Comparison of ENCODE assay signal across 17 cellular contexts in the genomic region with DNA sequence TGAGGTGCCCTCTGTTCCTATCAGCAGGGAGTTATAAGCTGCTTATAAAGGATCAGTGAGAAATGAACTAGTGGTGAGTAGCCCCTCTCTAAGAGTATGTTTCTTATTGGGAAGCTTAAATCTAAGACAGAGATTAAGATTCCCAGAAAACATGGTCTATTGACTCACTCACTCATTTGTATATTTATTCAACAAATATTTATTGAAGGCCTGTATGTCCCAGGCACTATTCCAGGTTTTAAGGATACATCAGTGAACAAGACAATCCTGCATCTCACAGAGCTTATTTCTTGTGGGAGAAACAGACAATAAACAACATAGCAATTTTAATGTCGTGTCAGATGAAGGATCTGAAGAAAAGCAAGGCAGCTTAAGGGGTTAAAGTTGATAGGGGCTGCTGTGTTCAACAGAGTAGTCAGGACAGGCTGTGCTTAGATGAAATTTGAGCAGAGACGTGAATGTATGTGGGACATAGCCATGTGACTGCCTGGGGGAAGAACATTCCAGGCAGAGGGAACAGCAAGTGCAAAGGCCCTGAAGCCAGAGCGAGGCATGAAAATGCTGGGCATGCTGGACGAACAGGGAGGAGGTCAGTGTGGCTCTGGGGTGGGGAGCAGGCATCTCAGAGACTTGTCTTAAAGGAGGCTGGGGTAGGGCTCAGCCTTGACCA. TPM values are rescaled to one million over a fixed set of nuclear protein-coding genes. Genes with fewer than 3 reads are reported as not detected.
DNase-seq lines count a peak whose midpoint lies in the region; ATAC-seq, FAIRE-seq and TF ChIP-seq lines count a peak whose summit lies in the region.
"Had no signal": no experiment of that assay in that cellular context is flagged by ENCODE, and none has a peak within 500 bp of the region (broad histone marks: within the 10 kb centered on the region; RNA-seq: fewer than 3 reads in every experiment).

No MANE protein-coding gene starts in this region.

- no peak for FAIRE-seq in GM19239 (lab: Jason Lieb, UNC)
- FAIRE-seq: A204.1, frontal cortex had no signal

- no peaks in the 10 kb centered on the region for H3K79me2 ChIP-seq in fibroblast of lung (ENCODE audit: control insufficient read depth, insufficient read depth, low read length)

- H3K4me3 ChIP-seq in RWPE2 (ENCODE audit: severe bottlenecking) (no peak overlapping the region), fibroblast of lung (replicated peaks in 1 of 4; ENCODE audit: control extremely low read depth in 1 of 4, insufficient read depth in 1 of 4, low read depth in 3 of 4, low read length in 4 of 4) (peak overlapping the region in 1 of 4 experiments; percentile 63), ascending aorta (no peak overlapping the region)

- no peak overlapping the region for H3K9ac ChIP-seq in fibroblast of lung (ENCODE audit: insufficient read depth, low read length)

- TF ChIP-seq CTCF in RWPE2 (IDR thresholded peaks at IDR 0.05; ENCODE audit: poor library complexity, severe bottlenecking) (no peak), fibroblast of lung (conservative IDR thresholded peaks at IDR 0.05 in 1 of 2, IDR thresholded peaks at IDR 0.05 in 1 of 2; ENCODE audit: low read depth in 1 of 2, low read length in 2 of 2) (no peak), ascending aorta (IDR thresholded peaks at IDR 0.05) (no peak)

- H3K27ac ChIP-seq in RWPE2 (ENCODE audit: poor library complexity, severe bottlenecking) (peak overlapping the region; percentile 95), fibroblast of lung (ENCODE audit: insufficient read depth, low read length) (peak overlapping the region; percentile 23), ascending aorta (no peak overlapping the region)
- H3K27ac ChIP-seq: neutrophil had no signal

- H3K27ac Mint-ChIP-seq in activated CD4-positive, alpha-beta T cell treated with anti-CD3 and anti-CD28 coated beads, Interleukin-2, amount 10 ng/mL, durations not matched to agents 7 days and 5 days, result no peak overlapping the region

- POLR2A ChIA-PET in activated CD4-positive, alpha-beta T cell treated with anti-CD3 and anti-CD28 coated beads, Interleukin-2, amount 10 ng/mL, durations not matched to agents 7 days and 5 days (lab: Charles Lee), result no interaction called here

- no peaks in the 10 kb centered on the region for H3K27me3 ChIP-seq in RWPE2 (ENCODE audit: insufficient read depth, poor library complexity, severe bottlenecking)
- no peaks in the 10 kb centered on the region for H3K27me3 ChIP-seq in fibroblast of lung (ENCODE audit: control insufficient read depth, insufficient read depth, low read length)
- H3K27me3 ChIP-seq in ascending aorta, result no peaks in the 10 kb centered on the region

- no peaks in the 10 kb centered on the region for H4K20me1 ChIP-seq in fibroblast of lung (ENCODE audit: control insufficient read depth, extremely low read depth, insufficient read depth, low read length)

- no peaks in the 10 kb centered on the region for H3K36me3 ChIP-seq in RWPE2 (ENCODE audit: low read depth)
- H3K36me3 ChIP-seq in fibroblast of lung (ENCODE audit: control insufficient read depth, insufficient read depth, low read length), result no peaks in the 10 kb centered on the region
- H3K36me3 ChIP-seq in ascending aorta, result no peaks in the 10 kb centered on the region
- H3K36me3 ChIP-seq: neutrophil had no signal

- H3K4me2 ChIP-seq in fibroblast of lung (ENCODE audit: extremely low read depth, insufficient read depth, low read length), result no peak overlapping the region

- H3K9me3 Mint-ChIP-seq in activated CD4-positive, alpha-beta T cell treated with anti-CD3 and anti-CD28 coated beads, Interleukin-2, amount 10 ng/mL, durations not matched to agents 7 days and 5 days, result no peaks in the 10 kb centered on the region

- no peak for DNase-seq in activated CD4-positive, alpha-beta T cell treated with anti-CD3 and anti-CD28 coated beads, Interleukin-2, amount 10 ng/mL, durations not matched to agents 7 days and 5 days
- DNase-seq in activated CD4-positive, alpha-beta T cell treated with anti-CD3 and anti-CD28 coated beads, Interleukin-2, amount 50 U/mL, for 1 hour, result no peak
- no peak for DNase-seq in RWPE2 (ENCODE audit: low spot score)
- DNase-seq in fibroblast of lung (ENCODE audit: low read depth in 2 of 2), result peak; percentile 29 to 92
- peak; percentile 49 for DNase-seq in smooth muscle cell of the brain vasculature (ENCODE audit: low read depth, low spot score)
- no peak for DNase-seq in NCI-H774 (lab: John Stamatoyannopoulos, UW)
- no peak for DNase-seq in ascending aorta (ENCODE audit: low spot score in 2 of 2)
- no peak for DNase-seq in GM19239 (ENCODE audit: insufficient read length, low spot score)
- DNase-seq: H7; left cardiac atrium; NCI-H2227 treated with DMSO at 0.1 percent for 48 hours; SHP77; stimulated activated CD4-positive, alpha-beta T cell treated with anti-CD3 and anti-CD28 coated beads, Interleukin-1b, Interleukin-23, amount 100 ng/mL, for 48 hours had no signal

- intact Hi-C loops in ascending aorta (cut with DNase I), result no loop called here

- peaks cover 22% of the 10 kb centered on the region for H3K4me1 ChIP-seq in RWPE2 (ENCODE audit: insufficient read depth, poor library complexity, severe bottlenecking)
- peaks cover 5% of the 10 kb centered on the region for H3K4me1 ChIP-seq in fibroblast of lung (ENCODE audit: control insufficient read depth, extremely low read depth, insufficient read depth, low read length)
- no peaks in the 10 kb centered on the region for H3K4me1 ChIP-seq in ascending aorta

- no peak for ATAC-seq in RWPE2 (ENCODE audit: low read depth)

- CTCF ChIA-PET in activated CD4-positive, alpha-beta T cell treated with anti-CD3 and anti-CD28 coated beads, Interleukin-2, amount 10 ng/mL, durations not matched to agents 7 days and 5 days (lab: Charles Lee), result interaction anchor here (0.8 to 1.8 kb wide), 9 partner anchors 12 to 231 kb away, joined by 3 to 6 read pairs (median 3); partner anchors contain the start of gene PSD4

- H3K36me3 Mint-ChIP-seq in activated CD4-positive, alpha-beta T cell treated with anti-CD3 and anti-CD28 coated beads, Interleukin-2, amount 10 ng/mL, durations not matched to agents 7 days and 5 days (ENCODE audit: low read depth), result peaks cover 17% of the 10 kb centered on the region

- H3K27me3 Mint-ChIP-seq in activated CD4-positive, alpha-beta T cell treated with anti-CD3 and anti-CD28 coated beads, Interleukin-2, amount 10 ng/mL, durations not matched to agents 7 days and 5 days, result peaks cover 6% of the 10 kb centered on the region

- H3K9me3 ChIP-seq in RWPE2 (ENCODE audit: severe bottlenecking) (no peaks in the 10 kb centered on the region), fibroblast of lung (ENCODE audit: control insufficient read depth, insufficient read depth, low read depth, low read length) (no peaks in the 10 kb centered on the region), ascending aorta (no peaks in the 10 kb centered on the region)
- H3K9me3 ChIP-seq: neutrophil had no signal

- peaks cover 35% of the 10 kb centered on the region for H3K4me1 Mint-ChIP-seq in activated CD4-positive, alpha-beta T cell treated with anti-CD3 and anti-CD28 coated beads, Interleukin-2, amount 10 ng/mL, durations not matched to agents 7 days and 5 days

- H3K4me3 Mint-ChIP-seq in activated CD4-positive, alpha-beta T cell treated with anti-CD3 and anti-CD28 coated beads, Interleukin-2, amount 10 ng/mL, durations not matched to agents 7 days and 5 days, result peak overlapping the region; percentile 86

- H2AFZ ChIP-seq in fibroblast of lung (ENCODE audit: low read length), result no peak overlapping the region

RNA-seq across cellular contexts. Expression of gene PSD4, which starts 14.8 kb away (rescaled TPM):
- 100 to 1,000 TPM; 329 to 335 TPM for total RNA-seq in activated CD4-positive, alpha-beta T cell treated with anti-CD3 and anti-CD28 coated beads, Interleukin-2, amount 10 ng/mL, durations not matched to agents 7 days and 5 days
- total RNA-seq in fibroblast of lung, result 2.6 and 6.1 TPM in 2 replicates
- 1.0 and 1.4 TPM in 2 replicates for polyA plus RNA-seq in fibroblast of lung
- 1.9 and 2.6 TPM in 2 replicates for polyA plus RNA-seq in fibroblast of lung (2012)
- 3.3 and 3.7 TPM in 2 replicates for polyA minus RNA-seq in fibroblast of lung (ENCODE audit: low replicate concordance)
- 11.2 TPM for total RNA-seq in ascending aorta

RNA-seq across cellular contexts. Expression of gene IL1RN, which starts 31.6 kb away (rescaled TPM):
- total RNA-seq in activated CD4-positive, alpha-beta T cell treated with anti-CD3 and anti-CD28 coated beads, Interleukin-2, amount 10 ng/mL, durations not matched to agents 7 days and 5 days, result under 1 TPM; 0.37 to 0.48 TPM
- total RNA-seq in fibroblast of lung (not detected in 2 replicates), ascending aorta (not detected)
- 0.06 and 0.36 TPM in 2 replicates for polyA plus RNA-seq in fibroblast of lung
- polyA plus RNA-seq in fibroblast of lung (2012), result 0.32 TPM in 1 of 2 replicates, not detected in the other
- not detected in 2 replicates for polyA minus RNA-seq in fibroblast of lung (ENCODE audit: low replicate concordance)
- total RNA-seq: chondrocyte, frontal cortex, H7 had no signal

Comparison
In these comparisons a context has a peak if more than half of its experiments do, and no peak if none do; other contexts are left out.
1. DNase-seq: peak in fibroblast of lung (2 of 2) and smooth muscle cell of the brain vasculature (single experiment); none in activated CD4-positive, alpha-beta T cell treated with anti-CD3 and anti-CD28 coated beads, Interleukin-2, amount 10 ng/mL, durations not matched to agents 7 days and 5 days (single experiment), activated CD4-positive, alpha-beta T cell treated with anti-CD3 and anti-CD28 coated beads, Interleukin-2, amount 50 U/mL, for 1 hour (single experiment), RWPE2 (single experiment), NCI-H774 (single experiment), ascending aorta (0 of 2) and GM19239 (single experiment).
2. H3K27ac ChIP-seq: peak in RWPE2 (single experiment) and fibroblast of lung (single experiment); none in ascending aorta (0 of 2).
3. RNA of gene PSD4, which starts 14.8 kb away (total RNA-seq): 329 to 335 TPM in activated CD4-positive, alpha-beta T cell treated with anti-CD3 and anti-CD28 coated beads, Interleukin-2, amount 10 ng/mL, durations not matched to agents 7 days and 5 days; 11.2 TPM in ascending aorta (single experiment) and 2.6 to 6.1 TPM in fibroblast of lung; every median in the first group is over 10 times any median in the second.